Comparison of ENCODE assay signal across 7 cellular contexts in the genomic region with DNA sequence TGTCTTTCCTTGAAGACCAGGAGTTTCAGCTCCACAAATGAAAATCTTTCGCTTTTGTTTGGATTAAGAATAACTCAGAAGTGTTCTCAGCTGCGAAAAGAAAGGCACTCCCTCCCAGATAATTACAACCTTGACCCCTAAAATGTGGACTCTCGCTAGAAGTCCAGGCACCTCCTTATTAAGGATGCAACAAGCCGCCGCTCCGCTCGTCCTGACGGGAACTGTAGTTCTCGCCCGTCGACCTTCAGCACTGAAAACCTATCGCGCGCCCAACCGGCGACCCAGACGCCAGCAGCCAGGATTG. TPM values are rescaled to one million over a fixed set of nuclear protein-coding genes. Genes with fewer than 3 reads are reported as not detected.
DNase-seq lines count a peak whose midpoint lies in the region; TF ChIP-seq lines count a peak whose summit lies in the region.

No MANE protein-coding gene starts in this region.

- peak overlapping the region; percentile 99 for H3K27ac ChIP-seq in GM23248
- H3K27ac ChIP-seq in esophagus squamous epithelium: peak overlapping the region; percentile 95 to 99 (median 98)
- no peak overlapping the region for H3K27ac ChIP-seq in neuronal stem cell (replicated peaks; ENCODE audit: low read length)

- 1 to 2% methylated on average over 17 of the region's 17 CpGs for WGBS in GM23248 (ENCODE audit: low coverage in 1 of 2, low lambda C conversion rate in 2 of 2, missing lambda C conversion rate in 2 of 2), 2 experiments
- 0% methylated on average over 2 to 15 of the region's 17 CpGs for WGBS in esophagus squamous epithelium, 2 donors
- WGBS in neuronal stem cell (ENCODE audit: extremely low coverage in 2 of 2, insufficient read length in 2 of 2, insufficient replicate concordance in 1 of 2), 2 donors: no CpG with 5 or more reads among the region's 17 CpGs

- H3K36me3 ChIP-seq in GM23248 (ENCODE audit: low read depth) (no peaks in the 10 kb centered on the region), esophagus squamous epithelium (peaks cover 0 to 10% (median 0%) of the 10 kb centered on the region in 3 donors), neuronal stem cell (replicated peaks in 1 of 2; ENCODE audit: control insufficient read depth in 2 of 2, insufficient read depth in 2 of 2, low read length in 2 of 2) (peaks cover 0 to 35% of the 10 kb centered on the region in 2 donors)

- H3K4me2 ChIP-seq in GM23248 (ENCODE audit: unreplicated experiment) (peak overlapping the region; percentile 82), neuronal stem cell (ENCODE audit: insufficient read depth, low read length, poor library complexity, severe bottlenecking) (peak overlapping the region; percentile 67)

- H2BK15ac ChIP-seq in neuronal stem cell (ENCODE audit: low read length): no peak overlapping the region

- peaks cover 59% of the 10 kb centered on the region for H3K79me2 ChIP-seq in GM23248 (ENCODE audit: insufficient read depth)

- in situ Hi-C loops in GM23248 (cut with MboI): no loop called here

- no peaks in the 10 kb centered on the region for H3K9me2 ChIP-seq in GM23248 (ENCODE audit: insufficient read depth)

- no peaks in the 10 kb centered on the region for H3K79me1 ChIP-seq in neuronal stem cell (ENCODE audit: low read depth, low read length)

- H3K4me3 ChIP-seq in GM23248: peak overlapping the region; percentile 96
- H3K4me3 ChIP-seq in esophagus squamous epithelium: peak overlapping the region; percentile 76 to 92 (median 86)
- peak overlapping the region; percentile 65 to 97 for H3K4me3 ChIP-seq in neuronal stem cell (ENCODE audit: low read length in 2 of 2)

- H3K9me3 ChIP-seq in GM23248 (ENCODE audit: low read depth) (no peaks in the 10 kb centered on the region), esophagus squamous epithelium (no peaks in the 10 kb centered on the region), neuronal stem cell (replicated peaks in 1 of 2; ENCODE audit: control insufficient read depth in 2 of 2, insufficient read depth in 1 of 2, low read depth in 1 of 2, low read length in 2 of 2) (no peaks in the 10 kb centered on the region)

- H3K4me1 ChIP-seq in GM23248 (ENCODE audit: insufficient read depth) (peaks cover 13% of the 10 kb centered on the region; the same call in 1 of the 2 replicates), esophagus squamous epithelium (peaks cover 14 to 64% (median 17%) of the 10 kb centered on the region in 3 donors), neuronal stem cell (ENCODE audit: control insufficient read depth in 2 of 2, insufficient read depth in 1 of 2, low read depth in 1 of 2, low read length in 2 of 2) (peaks cover 5 to 7% of the 10 kb centered on the region in 2 donors)

- TF ChIP-seq CTCF in esophagus squamous epithelium (IDR thresholded peaks at IDR 0.05): no peak

- H2AFZ ChIP-seq in GM23248: peak overlapping the region; percentile 60
- H2AFZ ChIP-seq in neuronal stem cell (ENCODE audit: low read length): peak overlapping the region; percentile 90

- H3F3A ChIP-seq in GM23248 (ENCODE audit: insufficient read depth): peaks cover 36% of the 10 kb centered on the region

- no peak overlapping the region for H2BK12ac ChIP-seq in neuronal stem cell (ENCODE audit: low read length)

- H3K4ac ChIP-seq in neuronal stem cell (ENCODE audit: low read length): no peak overlapping the region

- DNase-seq in GM23248 (no peak), RKO (ENCODE audit: low spot score) (peak; percentile 97), esophagus squamous epithelium (lab: John Stamatoyannopoulos, UW) (no peak), neuronal stem cell (ENCODE audit: low spot score) (no peak), NCI-H69 (lab: John Stamatoyannopoulos, UW) (no peak), NCI-H526 (lab: John Stamatoyannopoulos, UW) (no peak), HuH-7.5 (ENCODE audit: low spot score) (no peak)

- H3K9ac ChIP-seq in GM23248 (peak overlapping the region; percentile 98), neuronal stem cell (ENCODE audit: low read depth, low read length, poor library complexity) (no peak overlapping the region)

- no peak overlapping the region for H2BK5ac ChIP-seq in neuronal stem cell (ENCODE audit: low read length)

- no peak overlapping the region for H4K8ac ChIP-seq in neuronal stem cell (ENCODE audit: low read depth, low read length)

- H3K23ac ChIP-seq in neuronal stem cell (ENCODE audit: low read depth, low read length, poor library complexity): peak overlapping the region; percentile 89

- H4K20me1 ChIP-seq in GM23248 (ENCODE audit: insufficient read depth): 0 out of 2 replicates have a peak, but pooled peaks cover 4% of the 10 kb centered on the region

- H3K18ac ChIP-seq in neuronal stem cell (ENCODE audit: low read length): no peak overlapping the region

- no peak overlapping the region for H2AK5ac ChIP-seq in neuronal stem cell (ENCODE audit: low read depth, low read length)

- intact Hi-C loops in esophagus squamous epithelium (cut with DNase I): no loop called here

- H3K27me3 ChIP-seq in GM23248 (replicated peaks; ENCODE audit: insufficient read depth): no peaks in the 10 kb centered on the region
- no peaks in the 10 kb centered on the region for H3K27me3 ChIP-seq in esophagus squamous epithelium
- H3K27me3 ChIP-seq in neuronal stem cell (ENCODE audit: control insufficient read depth in 3 of 3, insufficient read depth in 3 of 3, low read depth in 1 of 3, low read length in 3 of 3): no peaks in the 10 kb centered on the region

- TF ChIP-seq POLR2A in esophagus squamous epithelium (IDR thresholded peaks at IDR 0.05): no peak

- H2BK120ac ChIP-seq in neuronal stem cell (ENCODE audit: low read depth, low read length): no peak overlapping the region

- H4K91ac ChIP-seq in neuronal stem cell (ENCODE audit: low read depth, low read length, poor library complexity): no peak overlapping the region

- H3K14ac ChIP-seq in neuronal stem cell (ENCODE audit: low read length): no peak overlapping the region

RNA-seq across cellular contexts. Expression of gene IMMT, which starts 0.6 kb away (rescaled TPM):
- total RNA-seq in GM23248 (2014; rRNA removed; shearing (Covaris generic)): 46.4 and 60.4 TPM in 2 replicates
- polyA plus RNA-seq in GM23248 (2016; fragmentation: Nextera tagmentation; extraction: Ambion mirVana): 75.4 and 76.3 TPM in 2 replicates
- 10 to 100 TPM; 40.1 to 55.1 (median 49.0) TPM for total RNA-seq in esophagus squamous epithelium
- polyA plus RNA-seq in neuronal stem cell (2013, experiment 1 of 2): 69.8 TPM
- 68.5 TPM for polyA plus RNA-seq in neuronal stem cell (2013, experiment 2 of 2)

RNA-seq across cellular contexts. Expression of gene MRPL35, which starts 4.6 kb away (rescaled TPM):
- 17.3 and 18.9 TPM in 2 replicates for total RNA-seq in GM23248 (2014; rRNA removed; shearing (Covaris generic))
- 45.2 and 46.2 TPM in 2 replicates for polyA plus RNA-seq in GM23248 (2016; fragmentation: Nextera tagmentation; extraction: Ambion mirVana)
- total RNA-seq in esophagus squamous epithelium: 10 to 100 TPM; 23.0 to 30.8 (median 29.3) TPM
- polyA plus RNA-seq in neuronal stem cell (2013, experiment 1 of 2): 25.6 TPM
- 27.8 TPM for polyA plus RNA-seq in neuronal stem cell (2013, experiment 2 of 2)
